In genomic region chr21:44789880-44790279, GRCh38 we compare ENCODE assay signal across 1 cellular context.
TF ChIP-seq lines count a peak whose summit lies in the region.

No MANE protein-coding gene starts in this region.

TF ChIP-seq in GM12878, 131 proteins besides CTCF, POLR2A, EP300 and RAD21:
- TF ChIP-seq SMAD5 (IDR thresholded peaks at IDR 0.05; ENCODE audit: low read depth) (no peak), POU2F2 (IDR thresholded peaks at IDR 0.05; ENCODE audit: borderline replicate concordance, low read depth, low read length) (peak; percentile 23; the same call in 1 of the 3 replicates), TCF12 (IDR thresholded peaks at IDR 0.05; ENCODE audit: low read depth, low read length) (no peak), RUNX3 (IDR thresholded peaks at IDR 0.05; ENCODE audit: low read length) (peak; percentile 54), JUNB (IDR thresholded peaks at IDR 0.05) (peak; percentile 35; the same call in 1 of the 2 replicates), ELK1 (IDR thresholded peaks at IDR 0.05; ENCODE audit: low read depth, low read length) (no peak)
